In genomic region chr15:90887037-90887481, GRCh38 we compare ENCODE assay signal across 21 cellular contexts.
"Had no signal": no experiment of that assay in that cellular context is flagged by ENCODE, and none has a peak within 500 bp of the region (broad histone marks: within the 10 kb centered on the region; RNA-seq: fewer than 3 reads in every experiment).

No MANE protein-coding gene starts in this region.

- H3K4me3 Mint-ChIP-seq: activated CD4-positive, alpha-beta T cell treated with anti-CD3 and anti-CD28 coated beads, Interleukin-2, amount 10 ng/mL, durations not matched to agents 7 days and 5 days; activated CD8-positive, alpha-beta T cell treated with anti-CD3 and anti-CD28 coated beads, Interleukin-2, amount 10 ng/mL, durations not matched to agents 7 days and 5 days; activated naive CD8-positive, alpha-beta T cell; activated T-cell treated with anti-CD3 and anti-CD28 coated beads, Interleukin-2, amount 50 U/mL, for 24 hours; stimulated activated memory B cell treated with anti-CD40 and anti-IgM and Interleukin-4, amounts not matched to agents 10 μg/mL and 1 μg/mL and 100 μg/mL, for 72 hours; T-cell had no signal

- H3K27me3 ChIP-seq: esophagus muscularis mucosa, right atrium auricular region had no signal

- H3K36me3 Mint-ChIP-seq: activated naive CD8-positive, alpha-beta T cell; stimulated activated memory B cell treated with anti-CD40 and anti-IgM and Interleukin-4, amounts not matched to agents 10 μg/mL and 1 μg/mL and 100 μg/mL, for 72 hours; T-cell had no signal

- H3K9me3 Mint-ChIP-seq: activated CD4-positive, alpha-beta T cell treated with anti-CD3 and anti-CD28 coated beads, Interleukin-2, amount 10 ng/mL, durations not matched to agents 7 days and 5 days; activated T-cell treated with anti-CD3 and anti-CD28 coated beads, Interleukin-2, amount 50 U/mL, for 24 hours; nephron; stimulated activated memory B cell treated with anti-CD40 and anti-IgM and Interleukin-4, amounts not matched to agents 10 μg/mL and 1 μg/mL and 100 μg/mL, for 72 hours; T-cell had no signal

- ATAC-seq: activated CD8-positive, alpha-beta T cell treated with anti-CD3 and anti-CD28 coated beads, Interleukin-2, amount 10 ng/mL, durations not matched to agents 7 days and 5 days; lower lobe of right lung; SK-N-SH treated with all-trans-retinoic acid at 6 μM for 48 hours; stimulated activated memory B cell treated with anti-CD40 and anti-IgM and Interleukin-4, amounts not matched to agents 10 μg/mL and 1 μg/mL and 100 μg/mL, for 72 hours; T-cell had no signal

- FAIRE-seq: endothelial cell of umbilical vein, small intestine, urothelium cell line had no signal

- H3K27me3 Mint-ChIP-seq: activated CD4-positive, alpha-beta T cell treated with anti-CD3 and anti-CD28 coated beads, Interleukin-2, amount 10 ng/mL, durations not matched to agents 7 days and 5 days; stimulated activated memory B cell treated with anti-CD40 and anti-IgM and Interleukin-4, amounts not matched to agents 10 μg/mL and 1 μg/mL and 100 μg/mL, for 72 hours had no signal

- H3K9me3 ChIP-seq: esophagus muscularis mucosa, lower lobe of right lung, right atrium auricular region had no signal

- H3K27ac Mint-ChIP-seq: activated CD4-positive, alpha-beta T cell treated with anti-CD3 and anti-CD28 coated beads, Interleukin-2, amount 10 ng/mL, durations not matched to agents 7 days and 5 days; activated naive CD8-positive, alpha-beta T cell; T-cell had no signal

- H3K4me3 ChIP-seq: esophagus muscularis mucosa had no signal

- DNase-seq: activated CD4-positive, alpha-beta T cell treated with anti-CD3 and anti-CD28 coated beads, Interleukin-2, amount 10 ng/mL, durations not matched to agents 7 days and 5 days; activated CD4-positive, CD25-positive, alpha-beta regulatory T cell; activated CD8-positive, alpha-beta T cell treated with anti-CD3 and anti-CD28 coated beads, Interleukin-2, amount 10 ng/mL, durations not matched to agents 7 days and 5 days; activated gamma-delta T cell; activated T-cell treated with anti-CD3 and anti-CD28 coated beads, Interleukin-2, amount 50 U/mL, for 24 hours; dermis blood vessel endothelial cell; effector memory CD4-positive, alpha-beta T cell; lower lobe of right lung; occipital lobe; small intestine; stimulated activated CD4-positive, alpha-beta T cell treated with anti-CD3 and anti-CD28 coated beads, Interleukin-4, amount 100 ng/mL, for 1 hour; T-cell; T1000 had no signal
